Comparison of ENCODE assay signal across 1 cellular context in the genomic region with DNA sequence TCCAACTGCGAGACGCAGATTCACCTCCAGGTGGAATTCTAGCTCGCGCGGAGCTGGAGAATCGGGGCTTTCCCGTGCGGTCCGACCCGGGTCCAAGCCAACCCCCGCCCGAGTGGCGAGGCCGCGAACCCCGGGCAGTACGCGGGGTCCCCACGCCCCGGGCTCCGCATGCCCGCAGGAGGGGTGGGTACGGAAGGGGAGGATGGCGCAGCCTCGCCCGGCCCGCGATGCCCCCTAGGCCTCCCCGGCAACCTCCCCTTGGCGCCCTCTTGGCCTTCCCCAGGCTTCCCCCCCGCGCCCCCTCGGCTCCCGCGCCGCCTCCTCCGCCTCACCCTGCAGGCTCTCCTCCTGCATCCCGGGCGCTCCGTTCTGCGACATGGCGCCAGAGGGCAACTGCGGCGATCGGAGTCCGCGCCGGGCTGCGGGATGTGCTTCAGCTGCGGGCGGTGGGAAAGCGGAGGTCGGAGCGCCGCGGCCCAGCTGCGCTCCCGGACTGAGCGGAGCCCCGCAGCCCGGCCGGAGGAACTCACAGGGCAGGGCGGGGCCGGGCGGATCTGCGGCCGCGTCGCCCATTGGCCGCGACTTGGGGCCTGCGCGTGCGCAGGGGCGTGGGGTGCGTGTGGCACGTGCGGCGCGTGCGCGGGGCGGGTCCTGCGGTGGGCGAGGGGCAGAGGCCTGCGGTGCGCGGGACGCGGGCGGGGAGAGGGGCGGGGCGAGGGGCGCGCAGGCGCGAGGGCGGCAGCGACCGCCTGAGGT.
A peak's percentile ranks its signal among the peaks of the same experiment; 100 is the strongest.
TF ChIP-seq lines count a peak whose summit lies in the region.

A gene with protein sequence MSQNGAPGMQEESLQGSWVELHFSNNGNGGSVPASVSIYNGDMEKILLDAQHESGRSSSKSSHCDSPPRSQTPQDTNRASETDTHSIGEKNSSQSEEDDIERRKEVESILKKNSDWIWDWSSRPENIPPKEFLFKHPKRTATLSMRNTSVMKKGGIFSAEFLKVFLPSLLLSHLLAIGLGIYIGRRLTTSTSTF (minus strand): TSS at position 495 of the 756 bp plus-strand sequence. CDS start 117 bp downstream, at position 378.

TF ChIP-seq in K562, 482 proteins besides CTCF, POLR2A, EP300 and RAD21 (continued from another document and continues in another):
- TF ChIP-seq, protein P1, sequence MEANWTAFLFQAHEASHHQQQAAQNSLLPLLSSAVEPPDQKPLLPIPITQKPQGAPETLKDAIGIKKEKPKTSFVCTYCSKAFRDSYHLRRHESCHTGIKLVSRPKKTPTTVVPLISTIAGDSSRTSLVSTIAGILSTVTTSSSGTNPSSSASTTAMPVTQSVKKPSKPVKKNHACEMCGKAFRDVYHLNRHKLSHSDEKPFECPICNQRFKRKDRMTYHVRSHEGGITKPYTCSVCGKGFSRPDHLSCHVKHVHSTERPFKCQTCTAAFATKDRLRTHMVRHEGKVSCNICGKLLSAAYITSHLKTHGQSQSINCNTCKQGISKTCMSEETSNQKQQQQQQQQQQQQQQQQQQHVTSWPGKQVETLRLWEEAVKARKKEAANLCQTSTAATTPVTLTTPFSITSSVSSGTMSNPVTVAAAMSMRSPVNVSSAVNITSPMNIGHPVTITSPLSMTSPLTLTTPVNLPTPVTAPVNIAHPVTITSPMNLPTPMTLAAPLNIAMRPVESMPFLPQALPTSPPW (CRISPR knock-in tag; IDR thresholded peaks at IDR 0.05) = peak; percentile 80
- TF ChIP-seq MECOM (CRISPR knock-in tag; IDR thresholded peaks at IDR 0.05) = no peak
- peak; percentile 14 for TF ChIP-seq FIP1L1 (IDR thresholded peaks at IDR 0.05; ENCODE audit: low read depth, low read length, poor library complexity, severe bottlenecking)
- TF ChIP-seq ZBTB1 (CRISPR knock-in tag; IDR thresholded peaks at IDR 0.05; ENCODE audit: borderline replicate concordance, low read depth) = peak; percentile 93
- TF ChIP-seq CCNT2 (IDR thresholded peaks at IDR 0.05; ENCODE audit: borderline replicate concordance, extremely low read depth, insufficient read length, low read depth, low read length) = peak; percentile 94
- peak; percentile 34 to 79; a peak in 2 of 4 replicates for TF ChIP-seq MAZ (CRISPR knock-in tag; conservative IDR thresholded peaks at IDR 0.05 in 1 of 2, IDR thresholded peaks at IDR 0.05 in 1 of 2)
- TF ChIP-seq, protein P2, sequence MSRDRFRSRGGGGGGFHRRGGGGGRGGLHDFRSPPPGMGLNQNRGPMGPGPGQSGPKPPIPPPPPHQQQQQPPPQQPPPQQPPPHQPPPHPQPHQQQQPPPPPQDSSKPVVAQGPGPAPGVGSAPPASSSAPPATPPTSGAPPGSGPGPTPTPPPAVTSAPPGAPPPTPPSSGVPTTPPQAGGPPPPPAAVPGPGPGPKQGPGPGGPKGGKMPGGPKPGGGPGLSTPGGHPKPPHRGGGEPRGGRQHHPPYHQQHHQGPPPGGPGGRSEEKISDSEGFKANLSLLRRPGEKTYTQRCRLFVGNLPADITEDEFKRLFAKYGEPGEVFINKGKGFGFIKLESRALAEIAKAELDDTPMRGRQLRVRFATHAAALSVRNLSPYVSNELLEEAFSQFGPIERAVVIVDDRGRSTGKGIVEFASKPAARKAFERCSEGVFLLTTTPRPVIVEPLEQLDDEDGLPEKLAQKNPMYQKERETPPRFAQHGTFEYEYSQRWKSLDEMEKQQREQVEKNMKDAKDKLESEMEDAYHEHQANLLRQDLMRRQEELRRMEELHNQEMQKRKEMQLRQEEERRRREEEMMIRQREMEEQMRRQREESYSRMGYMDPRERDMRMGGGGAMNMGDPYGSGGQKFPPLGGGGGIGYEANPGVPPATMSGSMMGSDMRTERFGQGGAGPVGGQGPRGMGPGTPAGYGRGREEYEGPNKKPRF (IDR thresholded peaks at IDR 0.05; ENCODE audit: low read depth, low read length) = no peak
- TF ChIP-seq MEIS2 (IDR thresholded peaks at IDR 0.05; ENCODE audit: partially characterized antibody) = peak; percentile 92
- TF ChIP-seq U2AF2 (optimal IDR thresholded peaks at IDR 0.05; ENCODE audit: low read depth, low read length) = no peak
- no peak for TF ChIP-seq SREBF2 (CRISPR knock-in tag; IDR thresholded peaks at IDR 0.05)
- TF ChIP-seq, protein P3, sequence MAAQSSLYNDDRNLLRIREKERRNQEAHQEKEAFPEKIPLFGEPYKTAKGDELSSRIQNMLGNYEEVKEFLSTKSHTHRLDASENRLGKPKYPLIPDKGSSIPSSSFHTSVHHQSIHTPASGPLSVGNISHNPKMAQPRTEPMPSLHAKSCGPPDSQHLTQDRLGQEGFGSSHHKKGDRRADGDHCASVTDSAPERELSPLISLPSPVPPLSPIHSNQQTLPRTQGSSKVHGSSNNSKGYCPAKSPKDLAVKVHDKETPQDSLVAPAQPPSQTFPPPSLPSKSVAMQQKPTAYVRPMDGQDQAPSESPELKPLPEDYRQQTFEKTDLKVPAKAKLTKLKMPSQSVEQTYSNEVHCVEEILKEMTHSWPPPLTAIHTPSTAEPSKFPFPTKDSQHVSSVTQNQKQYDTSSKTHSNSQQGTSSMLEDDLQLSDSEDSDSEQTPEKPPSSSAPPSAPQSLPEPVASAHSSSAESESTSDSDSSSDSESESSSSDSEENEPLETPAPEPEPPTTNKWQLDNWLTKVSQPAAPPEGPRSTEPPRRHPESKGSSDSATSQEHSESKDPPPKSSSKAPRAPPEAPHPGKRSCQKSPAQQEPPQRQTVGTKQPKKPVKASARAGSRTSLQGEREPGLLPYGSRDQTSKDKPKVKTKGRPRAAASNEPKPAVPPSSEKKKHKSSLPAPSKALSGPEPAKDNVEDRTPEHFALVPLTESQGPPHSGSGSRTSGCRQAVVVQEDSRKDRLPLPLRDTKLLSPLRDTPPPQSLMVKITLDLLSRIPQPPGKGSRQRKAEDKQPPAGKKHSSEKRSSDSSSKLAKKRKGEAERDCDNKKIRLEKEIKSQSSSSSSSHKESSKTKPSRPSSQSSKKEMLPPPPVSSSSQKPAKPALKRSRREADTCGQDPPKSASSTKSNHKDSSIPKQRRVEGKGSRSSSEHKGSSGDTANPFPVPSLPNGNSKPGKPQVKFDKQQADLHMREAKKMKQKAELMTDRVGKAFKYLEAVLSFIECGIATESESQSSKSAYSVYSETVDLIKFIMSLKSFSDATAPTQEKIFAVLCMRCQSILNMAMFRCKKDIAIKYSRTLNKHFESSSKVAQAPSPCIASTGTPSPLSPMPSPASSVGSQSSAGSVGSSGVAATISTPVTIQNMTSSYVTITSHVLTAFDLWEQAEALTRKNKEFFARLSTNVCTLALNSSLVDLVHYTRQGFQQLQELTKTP (IDR thresholded peaks at IDR 0.05; ENCODE audit: low read depth in 1 of 2, partially characterized antibody in 2 of 2) = no peak
- TF ChIP-seq, protein P4, sequence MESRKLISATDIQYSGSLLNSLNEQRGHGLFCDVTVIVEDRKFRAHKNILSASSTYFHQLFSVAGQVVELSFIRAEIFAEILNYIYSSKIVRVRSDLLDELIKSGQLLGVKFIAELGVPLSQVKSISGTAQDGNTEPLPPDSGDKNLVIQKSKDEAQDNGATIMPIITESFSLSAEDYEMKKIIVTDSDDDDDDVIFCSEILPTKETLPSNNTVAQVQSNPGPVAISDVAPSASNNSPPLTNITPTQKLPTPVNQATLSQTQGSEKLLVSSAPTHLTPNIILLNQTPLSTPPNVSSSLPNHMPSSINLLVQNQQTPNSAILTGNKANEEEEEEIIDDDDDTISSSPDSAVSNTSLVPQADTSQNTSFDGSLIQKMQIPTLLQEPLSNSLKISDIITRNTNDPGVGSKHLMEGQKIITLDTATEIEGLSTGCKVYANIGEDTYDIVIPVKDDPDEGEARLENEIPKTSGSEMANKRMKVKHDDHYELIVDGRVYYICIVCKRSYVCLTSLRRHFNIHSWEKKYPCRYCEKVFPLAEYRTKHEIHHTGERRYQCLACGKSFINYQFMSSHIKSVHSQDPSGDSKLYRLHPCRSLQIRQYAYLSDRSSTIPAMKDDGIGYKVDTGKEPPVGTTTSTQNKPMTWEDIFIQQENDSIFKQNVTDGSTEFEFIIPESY (CRISPR knock-in tag; IDR thresholded peaks at IDR 0.05) = no peak
- TF ChIP-seq TEAD1 (CRISPR knock-in tag; IDR thresholded peaks at IDR 0.05) = peak in 1 of 2 experiments; percentile 57; a peak in 1 of 4 replicates
- TF ChIP-seq KDM5B (IDR thresholded peaks at IDR 0.05; ENCODE audit: insufficient replicate concordance, low read depth, low read length) = peak; percentile 41
- no peak for TF ChIP-seq NCOA1 (IDR thresholded peaks at IDR 0.05; ENCODE audit: low read depth)
- TF ChIP-seq, protein P5, sequence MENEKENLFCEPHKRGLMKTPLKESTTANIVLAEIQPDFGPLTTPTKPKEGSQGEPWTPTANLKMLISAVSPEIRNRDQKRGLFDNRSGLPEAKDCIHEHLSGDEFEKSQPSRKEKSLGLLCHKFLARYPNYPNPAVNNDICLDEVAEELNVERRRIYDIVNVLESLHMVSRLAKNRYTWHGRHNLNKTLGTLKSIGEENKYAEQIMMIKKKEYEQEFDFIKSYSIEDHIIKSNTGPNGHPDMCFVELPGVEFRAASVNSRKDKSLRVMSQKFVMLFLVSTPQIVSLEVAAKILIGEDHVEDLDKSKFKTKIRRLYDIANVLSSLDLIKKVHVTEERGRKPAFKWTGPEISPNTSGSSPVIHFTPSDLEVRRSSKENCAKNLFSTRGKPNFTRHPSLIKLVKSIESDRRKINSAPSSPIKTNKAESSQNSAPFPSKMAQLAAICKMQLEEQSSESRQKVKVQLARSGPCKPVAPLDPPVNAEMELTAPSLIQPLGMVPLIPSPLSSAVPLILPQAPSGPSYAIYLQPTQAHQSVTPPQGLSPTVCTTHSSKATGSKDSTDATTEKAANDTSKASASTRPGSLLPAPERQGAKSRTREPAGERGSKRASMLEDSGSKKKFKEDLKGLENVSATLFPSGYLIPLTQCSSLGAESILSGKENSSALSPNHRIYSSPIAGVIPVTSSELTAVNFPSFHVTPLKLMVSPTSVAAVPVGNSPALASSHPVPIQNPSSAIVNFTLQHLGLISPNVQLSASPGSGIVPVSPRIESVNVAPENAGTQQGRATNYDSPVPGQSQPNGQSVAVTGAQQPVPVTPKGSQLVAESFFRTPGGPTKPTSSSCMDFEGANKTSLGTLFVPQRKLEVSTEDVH (IDR thresholded peaks at IDR 0.05; ENCODE audit: low read depth, partially characterized antibody) = no peak
- TF ChIP-seq SAP30 (IDR thresholded peaks at IDR 0.05; ENCODE audit: borderline replicate concordance, insufficient read depth, low read depth, low read length, poor library complexity, severe bottlenecking) = peak; percentile 52
- TF ChIP-seq KDM2B (CRISPR knock-in tag; IDR thresholded peaks at IDR 0.05) = 0 out of 2 replicates have a peak, but pooled peaks have one; percentile 65
- TF ChIP-seq CREB1 (IDR thresholded peaks at IDR 0.05) = no peak
- no peak for TF ChIP-seq CREB1 (CRISPR knock-in tag; IDR thresholded peaks at IDR 0.05)
- peak; percentile 77; the same call in 1 of the 2 replicates for TF ChIP-seq ESRRA (IDR thresholded peaks at IDR 0.05; ENCODE audit: borderline replicate concordance, low read depth)
- TF ChIP-seq TARDBP (IDR thresholded peaks at IDR 0.05) = no peak
- TF ChIP-seq YY1 (IDR thresholded peaks at IDR 0.05; ENCODE audit: borderline replicate concordance in 1 of 3, control insufficient read depth in 1 of 3, extremely low read depth in 1 of 3, insufficient read depth in 3 of 3, insufficient read length in 1 of 3, insufficient replicate concordance in 2 of 3, low read depth in 1 of 3, low read length in 2 of 3) = peak in 1 of 3 experiments; percentile 18
- TF ChIP-seq STAT5B (CRISPR knock-in tag; IDR thresholded peaks at IDR 0.05) = no peak
- TF ChIP-seq RBM34 (IDR thresholded peaks at IDR 0.05; ENCODE audit: borderline replicate concordance, insufficient read depth, low read length) = no peak
- TF ChIP-seq, protein P6, sequence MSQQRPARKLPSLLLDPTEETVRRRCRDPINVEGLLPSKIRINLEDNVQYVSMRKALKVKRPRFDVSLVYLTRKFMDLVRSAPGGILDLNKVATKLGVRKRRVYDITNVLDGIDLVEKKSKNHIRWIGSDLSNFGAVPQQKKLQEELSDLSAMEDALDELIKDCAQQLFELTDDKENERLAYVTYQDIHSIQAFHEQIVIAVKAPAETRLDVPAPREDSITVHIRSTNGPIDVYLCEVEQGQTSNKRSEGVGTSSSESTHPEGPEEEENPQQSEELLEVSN (IDR thresholded peaks at IDR 0.05; ENCODE audit: borderline replicate concordance in 1 of 2, extremely low read depth in 1 of 2, insufficient read depth in 1 of 2, insufficient read length in 1 of 2, low read depth in 1 of 2, low read length in 1 of 2, poor library complexity in 1 of 2, severe bottlenecking in 1 of 2) = peak; percentile 71 to 94
- peak; percentile 78 for TF ChIP-seq RBFOX2 (IDR thresholded peaks at IDR 0.05; ENCODE audit: low read depth, low read length)
- TF ChIP-seq CREM (IDR thresholded peaks at IDR 0.05; ENCODE audit: low read depth) = 0 out of 2 replicates have a peak, but pooled peaks have one; percentile 19
- TF ChIP-seq POLR2G (IDR thresholded peaks at IDR 0.05; ENCODE audit: low read depth, low read length) = peak; percentile 88
- TF ChIP-seq, protein P7, sequence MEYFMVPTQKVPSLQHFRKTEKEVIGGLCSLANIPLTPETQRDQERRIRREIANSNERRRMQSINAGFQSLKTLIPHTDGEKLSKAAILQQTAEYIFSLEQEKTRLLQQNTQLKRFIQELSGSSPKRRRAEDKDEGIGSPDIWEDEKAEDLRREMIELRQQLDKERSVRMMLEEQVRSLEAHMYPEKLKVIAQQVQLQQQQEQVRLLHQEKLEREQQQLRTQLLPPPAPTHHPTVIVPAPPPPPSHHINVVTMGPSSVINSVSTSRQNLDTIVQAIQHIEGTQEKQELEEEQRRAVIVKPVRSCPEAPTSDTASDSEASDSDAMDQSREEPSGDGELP (CRISPR knock-in tag; IDR thresholded peaks at IDR 0.05; ENCODE audit: borderline replicate concordance) = 0 out of 2 replicates have a peak, but pooled peaks have one; percentile 32
- TF ChIP-seq PHB2 (IDR thresholded peaks at IDR 0.05; ENCODE audit: low read depth) = no peak
- TF ChIP-seq EP400 (IDR thresholded peaks at IDR 0.05) = no peak
- TF ChIP-seq, protein P8, sequence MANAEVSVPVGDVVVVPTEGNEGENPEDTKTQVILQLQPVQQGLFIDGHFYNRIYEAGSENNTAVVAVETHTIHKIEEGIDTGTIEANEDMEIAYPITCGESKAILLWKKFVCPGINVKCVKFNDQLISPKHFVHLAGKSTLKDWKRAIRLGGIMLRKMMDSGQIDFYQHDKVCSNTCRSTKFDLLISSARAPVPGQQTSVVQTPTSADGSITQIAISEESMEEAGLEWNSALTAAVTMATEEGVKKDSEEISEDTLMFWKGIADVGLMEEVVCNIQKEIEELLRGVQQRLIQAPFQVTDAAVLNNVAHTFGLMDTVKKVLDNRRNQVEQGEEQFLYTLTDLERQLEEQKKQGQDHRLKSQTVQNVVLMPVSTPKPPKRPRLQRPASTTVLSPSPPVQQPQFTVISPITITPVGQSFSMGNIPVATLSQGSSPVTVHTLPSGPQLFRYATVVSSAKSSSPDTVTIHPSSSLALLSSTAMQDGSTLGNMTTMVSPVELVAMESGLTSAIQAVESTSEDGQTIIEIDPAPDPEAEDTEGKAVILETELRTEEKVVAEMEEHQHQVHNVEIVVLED (CRISPR knock-in tag; IDR thresholded peaks at IDR 0.05) = peak; percentile 44; the same call in 1 of the 2 replicates
